25 cellular contexts compared by ENCODE assay signal in the genomic region with DNA sequence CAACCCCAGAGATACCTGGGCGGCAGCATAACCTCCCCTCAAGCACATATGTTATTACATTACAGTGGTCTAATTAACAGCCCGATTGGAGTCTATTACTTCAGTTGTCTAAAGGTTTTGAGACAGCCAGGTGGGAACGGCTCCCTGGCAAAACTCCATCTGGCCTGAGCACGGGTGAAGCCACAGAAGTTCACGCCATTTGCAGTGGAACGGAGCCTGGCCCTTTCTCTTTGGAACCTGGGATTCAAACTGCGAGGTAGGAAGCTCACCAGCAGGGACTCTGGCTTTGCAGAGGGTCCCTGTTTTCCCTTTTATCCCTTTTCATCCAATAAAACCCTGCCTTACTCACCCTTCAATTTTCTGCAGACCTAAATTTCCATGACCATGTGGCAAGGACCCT. TPM values are rescaled to one million over a fixed set of nuclear protein-coding genes. Genes with fewer than 3 reads are reported as not detected.
"Had no signal": no experiment of that assay in that cellular context is flagged by ENCODE, and none has a peak within 500 bp of the region (broad histone marks: within the 10 kb centered on the region; RNA-seq: fewer than 3 reads in every experiment).

No MANE protein-coding gene starts in this region.

- DNase-seq: colonic mucosa; effector CD8-positive, alpha-beta T cell; foreskin keratinocyte; heart left ventricle; left cardiac atrium; left lung; mesenchymal stem cell; mucosa of descending colon; naive B cell; sigmoid colon; spleen; stimulated activated naive B cell treated with anti-CD40 and anti-IgM and Interleukin-4, amounts not matched to agents 10 μg/mL and 1 μg/mL and 100 μg/mL, for 72 hours; upper lobe of left lung had no signal

- H3K9ac ChIP-seq: parathyroid adenoma had no signal

- H3K4me1 Mint-ChIP-seq: naive B cell; neural crest cell; stimulated activated naive B cell treated with anti-CD40 and anti-IgM and Interleukin-4, amounts not matched to agents 10 μg/mL and 1 μg/mL and 100 μg/mL, for 72 hours had no signal

- H3K27me3 Mint-ChIP-seq: dendritic cell treated with granulocyte-macrophage colony-stimulating factor and Interleukin-4, amounts not matched to agents 40 ng/mL and 50 ng/mL, for 4 days; progenitor cell of endocrine pancreas had no signal

- H3K36me3 ChIP-seq: colonic mucosa, esophagus muscularis mucosa, gastroesophageal sphincter, heart left ventricle, left lung, sigmoid colon, spleen, thoracic aorta, tibial nerve, upper lobe of left lung had no signal

- H3K79me2 ChIP-seq: hepatocyte, parathyroid adenoma had no signal

- H3K4me3 ChIP-seq: colonic mucosa, esophagus muscularis mucosa, gastroesophageal sphincter, heart left ventricle, hepatocyte, left lung, mucosa of descending colon, sigmoid colon, spleen, thoracic aorta, tibial nerve, upper lobe of left lung had no signal

- ATAC-seq: foreskin keratinocyte; gastroesophageal sphincter; heart left ventricle; left cardiac atrium; left lung; mucosa of descending colon; natural killer cell treated with Interleukin-12 subunit alpha and Interleukin-12 subunit beta and Interleukin-15 and Interleukin-18, amount 100 ng/mL, for 72 hours; stimulated activated naive B cell treated with anti-CD40 and anti-IgM and Interleukin-4, amounts not matched to agents 10 μg/mL and 1 μg/mL and 100 μg/mL, for 72 hours had no signal

- H3K27ac Mint-ChIP-seq: dendritic cell treated with granulocyte-macrophage colony-stimulating factor and Interleukin-4, amounts not matched to agents 40 ng/mL and 50 ng/mL, for 4 days; mesothelial cell of epicardium; naive B cell; natural killer cell treated with Interleukin-12 subunit alpha and Interleukin-12 subunit beta and Interleukin-15 and Interleukin-18, amount 100 ng/mL, for 72 hours; progenitor cell of endocrine pancreas; stimulated activated naive B cell treated with anti-CD40 and anti-IgM and Interleukin-4, amounts not matched to agents 10 μg/mL and 1 μg/mL and 100 μg/mL, for 72 hours; stimulated activated naive CD8-positive, alpha-beta T cell treated with anti-CD3 and anti-CD28 coated beads, Interleukin-15, Interleukin-2, amounts not matched to agents 100 ng/mL and 50 ng/mL, for 24 hours had no signal

- H3K9me3 ChIP-seq: colonic mucosa, esophagus muscularis mucosa, gastroesophageal sphincter, left lung, mucosa of descending colon, sigmoid colon, spleen, thoracic aorta, tibial nerve, upper lobe of left lung had no signal

- H3K9me3 Mint-ChIP-seq: dendritic cell treated with granulocyte-macrophage colony-stimulating factor and Interleukin-4, amounts not matched to agents 40 ng/mL and 50 ng/mL, for 4 days; stimulated activated naive B cell treated with anti-CD40 and anti-IgM and Interleukin-4, amounts not matched to agents 10 μg/mL and 1 μg/mL and 100 μg/mL, for 72 hours; stimulated activated naive CD8-positive, alpha-beta T cell treated with anti-CD3 and anti-CD28 coated beads, Interleukin-15, Interleukin-2, amounts not matched to agents 100 ng/mL and 50 ng/mL, for 24 hours had no signal

- H2AFZ ChIP-seq: hepatocyte, parathyroid adenoma had no signal

- H3K4me1 ChIP-seq: colonic mucosa, esophagus muscularis mucosa, foreskin keratinocyte, gastroesophageal sphincter, heart left ventricle, left lung, parathyroid adenoma, sigmoid colon, spleen, tibial nerve, upper lobe of left lung had no signal

- H3K36me3 Mint-ChIP-seq: mesothelial cell of epicardium; naive B cell; natural killer cell treated with Interleukin-12 subunit alpha and Interleukin-12 subunit beta and Interleukin-15 and Interleukin-18, amount 100 ng/mL, for 72 hours; stimulated activated naive B cell treated with anti-CD40 and anti-IgM and Interleukin-4, amounts not matched to agents 10 μg/mL and 1 μg/mL and 100 μg/mL, for 72 hours had no signal

- H3K4me2 ChIP-seq: hepatocyte had no signal

- H3K4me3 Mint-ChIP-seq: dendritic cell treated with granulocyte-macrophage colony-stimulating factor and Interleukin-4, amounts not matched to agents 40 ng/mL and 50 ng/mL, for 4 days; mesothelial cell of epicardium; naive B cell; natural killer cell treated with Interleukin-12 subunit alpha and Interleukin-12 subunit beta and Interleukin-15 and Interleukin-18, amount 100 ng/mL, for 72 hours; neural crest cell; stimulated activated naive B cell treated with anti-CD40 and anti-IgM and Interleukin-4, amounts not matched to agents 10 μg/mL and 1 μg/mL and 100 μg/mL, for 72 hours; stimulated activated naive CD8-positive, alpha-beta T cell treated with anti-CD3 and anti-CD28 coated beads, Interleukin-15, Interleukin-2, amounts not matched to agents 100 ng/mL and 50 ng/mL, for 24 hours had no signal

- H3K27ac ChIP-seq: colonic mucosa, esophagus muscularis mucosa, foreskin keratinocyte, gastroesophageal sphincter, heart left ventricle, hepatocyte, left lung, parathyroid adenoma, sigmoid colon, spleen, thoracic aorta, tibial nerve, upper lobe of left lung had no signal

- H3K27me3 ChIP-seq: colonic mucosa, esophagus muscularis mucosa, gastroesophageal sphincter, heart left ventricle, hepatocyte, left lung, sigmoid colon, spleen, tibial nerve, upper lobe of left lung had no signal

RNA-seq across cellular contexts. Expression of gene NEIL3, which starts 45.9 kb away (rescaled TPM):
- total RNA-seq: thoracic aorta, tibial nerve had no signal
